Comparison of ENCODE assay signal across 9 cellular contexts in the genomic region with DNA sequence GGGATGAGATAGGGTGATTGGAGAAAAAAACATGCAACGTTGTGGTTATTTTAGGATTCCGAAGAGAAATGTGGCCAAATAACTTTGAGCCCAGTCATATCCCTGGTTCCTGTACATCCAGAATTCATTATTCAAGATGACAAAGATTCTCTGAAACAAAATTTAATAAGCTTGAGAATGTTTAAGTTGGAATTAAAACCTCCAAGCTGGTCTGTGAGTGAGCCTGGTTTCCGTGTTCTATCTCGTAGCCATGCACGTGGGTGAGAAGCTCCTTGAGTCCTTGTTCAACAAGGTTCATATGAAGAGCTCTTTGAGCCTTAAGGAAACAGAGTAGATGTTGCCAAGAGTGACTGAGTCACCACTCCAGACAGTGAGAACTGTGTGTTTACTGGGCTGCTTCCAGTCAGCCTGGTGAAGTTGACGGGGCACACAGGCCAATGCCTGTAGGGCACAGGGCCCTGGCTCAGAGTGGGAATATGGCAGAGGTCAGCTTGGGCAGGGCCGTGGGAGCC.
DNase-seq lines count a peak whose midpoint lies in the region; ATAC-seq and TF ChIP-seq lines count a peak whose summit lies in the region.
"Had no signal": no experiment of that assay in that cellular context is flagged by ENCODE, and none has a peak within 500 bp of the region (broad histone marks: within the 10 kb centered on the region; RNA-seq: fewer than 3 reads in every experiment).

No MANE protein-coding gene starts in this region.

- peaks cover 49% of the 10 kb centered on the region for H3K79me2 ChIP-seq in SK-N-SH (ENCODE audit: insufficient read depth)

- no peaks in the 10 kb centered on the region for H3K9me3 ChIP-seq in SK-N-SH

- no peak for TF ChIP-seq CTCF in SK-N-SH (IDR thresholded peaks at IDR 0.05)

- TF ChIP-seq RAD21 in SK-N-SH (IDR thresholded peaks at IDR 0.05; ENCODE audit: low read length): no peak

- peak overlapping the region; percentile 95 to 100 for H3K27ac ChIP-seq in SK-N-SH (ENCODE audit: low read depth in 2 of 2, low read length in 1 of 2)

- WGBS in SK-N-SH (ENCODE audit: low lambda C conversion rate): 11% methylated on average over 7 of the region's 7 CpGs

- CTCF ChIA-PET in SK-N-SH (lab: Yijun Ruan, JAX): interaction anchor here (0.7 to 2.5 kb wide), 5 partner anchors 13 to 848 kb away, joined by 3 to 9 read pairs (median 3); no protein-coding TSS in a partner anchor

- H3K27me3 ChIP-seq in SK-N-SH (ENCODE audit: insufficient read depth): no peaks in the 10 kb centered on the region

- no peaks in the 10 kb centered on the region for H3K9me2 ChIP-seq in SK-N-SH

- intact Hi-C loops in sciatic nerve (cut with DNase I): no loop called here

- H2AFZ ChIP-seq in SK-N-SH (ENCODE audit: low read depth): no peak overlapping the region

- H4K20me1 ChIP-seq in SK-N-SH (ENCODE audit: insufficient read depth): no peaks in the 10 kb centered on the region

- POLR2A ChIA-PET in SK-N-SH (lab: Yijun Ruan, JAX): no interaction called here

- peaks cover 26 to 33% of the 10 kb centered on the region in 2 experiments for H3K36me3 ChIP-seq in SK-N-SH (replicated peaks in 1 of 2; ENCODE audit: control insufficient read depth in 1 of 2, insufficient read depth in 2 of 2, low read length in 1 of 2)

- H3K4me3 ChIP-seq in SK-N-SH (ENCODE audit: low read depth in 2 of 2, low read length in 1 of 2): 0 out of 4 replicates have a peak overlapping the region, but pooled peaks of 1 of the 2 experiments have one; percentile 13

- H3K9ac ChIP-seq in SK-N-SH: peak overlapping the region; percentile 71

- peak; percentile 72 to 98 for TF ChIP-seq EP300 in SK-N-SH (IDR thresholded peaks at IDR 0.05; ENCODE audit: borderline replicate concordance in 1 of 2, low read depth in 1 of 2, low read length in 1 of 2)

- DNase-seq in Daoy (ENCODE audit: low read depth) (peak; percentile 93), SK-N-SH (no peak), fibroblast of the conjunctiva (ENCODE audit: low read depth) (peak; percentile 94), sciatic nerve (ENCODE audit: low spot score) (no peak), NCI-H748 treated with DMSO at 0.1 percent for 48 hours (lab: John Stamatoyannopoulos, UW) (no peak), cerebellar cortex (ENCODE audit: low spot score) (no peak)
- DNase-seq: T-cell had no signal

- peak overlapping the region; percentile 59 for H3K4me2 ChIP-seq in SK-N-SH

- peaks cover 7 to 55% of the 10 kb centered on the region in 2 experiments for H3K4me1 ChIP-seq in SK-N-SH (ENCODE audit: control insufficient read depth in 1 of 2, insufficient read depth in 2 of 2, low read depth in 1 of 2, low read length in 1 of 2)

- H3F3A ChIP-seq in SK-N-SH (replicated peaks; ENCODE audit: insufficient read depth): peaks cover 75% of the 10 kb centered on the region

- peak; percentile 69 for ATAC-seq in sciatic nerve
- ATAC-seq in HG02678 (IDR thresholded peaks at IDR 0.05; ENCODE audit: unreplicated experiment): no peak
- no peak for ATAC-seq in GM18868 (IDR thresholded peaks at IDR 0.05; ENCODE audit: unreplicated experiment)
- ATAC-seq: T-cell had no signal

TF ChIP-seq in SK-N-SH, 30 proteins besides CTCF, POLR2A, EP300 and RAD21 (continues in another document):
- TF ChIP-seq NRF1 (IDR thresholded peaks at IDR 0.05; ENCODE audit: low read depth, low read length) (no peak), MXI1 (IDR thresholded peaks at IDR 0.05; ENCODE audit: low read depth, low read length) (0 out of 2 replicates have a peak, but pooled peaks have one; percentile 23), RFX5 (IDR thresholded peaks at IDR 0.05; ENCODE audit: low read length) (no peak), TEAD4 (IDR thresholded peaks at IDR 0.05; ENCODE audit: borderline replicate concordance, insufficient read depth) (peak; percentile 99), FOSL2 (IDR thresholded peaks at IDR 0.05; ENCODE audit: borderline replicate concordance, low read depth) (peak; percentile 81; the same call in 1 of the 2 replicates), ELF1 (IDR thresholded peaks at IDR 0.05) (peak; percentile 54), NFIC (IDR thresholded peaks at IDR 0.05; ENCODE audit: borderline replicate concordance) (peak; percentile 95), SMC3 (IDR thresholded peaks at IDR 0.05; ENCODE audit: low read depth, low read length) (no peak), MEF2A (IDR thresholded peaks at IDR 0.05; ENCODE audit: borderline replicate concordance, low read depth) (peak; percentile 90), GATA2 (CRISPR knock-in tag; IDR thresholded peaks at IDR 0.05) (no peak), JUND (IDR thresholded peaks at IDR 0.05) (peak; percentile 96), CHD2 (IDR thresholded peaks at IDR 0.05; ENCODE audit: low read length, partially characterized antibody) (no peak), SIN3A (IDR thresholded peaks at IDR 0.05; ENCODE audit: borderline replicate concordance, low read depth, low read length) (peak; percentile 90; the same call in 1 of the 2 replicates), YY1 (IDR thresholded peaks at IDR 0.05; ENCODE audit: low read depth) (0 out of 2 replicates have a peak, but pooled peaks have one; percentile 7), RXRA (IDR thresholded peaks at IDR 0.05; ENCODE audit: borderline replicate concordance, low read depth) (peak; percentile 82; the same call in 1 of the 2 replicates), FOXM1 (IDR thresholded peaks at IDR 0.05; ENCODE audit: low read depth) (peak; percentile 95), TCF12 (IDR thresholded peaks at IDR 0.05) (peak; percentile 99), FOXJ3 (CRISPR knock-in tag; IDR thresholded peaks at IDR 0.05) (no peak), POLR2AphosphoS5 (IDR thresholded peaks at IDR 0.05; ENCODE audit: low read depth, low read length) (peak; percentile 86; the same call in 1 of the 2 replicates)
- TF ChIP-seq, protein P1, sequence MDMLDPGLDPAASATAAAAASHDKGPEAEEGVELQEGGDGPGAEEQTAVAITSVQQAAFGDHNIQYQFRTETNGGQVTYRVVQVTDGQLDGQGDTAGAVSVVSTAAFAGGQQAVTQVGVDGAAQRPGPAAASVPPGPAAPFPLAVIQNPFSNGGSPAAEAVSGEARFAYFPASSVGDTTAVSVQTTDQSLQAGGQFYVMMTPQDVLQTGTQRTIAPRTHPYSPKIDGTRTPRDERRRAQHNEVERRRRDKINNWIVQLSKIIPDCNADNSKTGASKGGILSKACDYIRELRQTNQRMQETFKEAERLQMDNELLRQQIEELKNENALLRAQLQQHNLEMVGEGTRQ (IDR thresholded peaks at IDR 0.05; ENCODE audit: borderline replicate concordance, low read depth, low read length): no peak
- TF ChIP-seq, protein P2, sequence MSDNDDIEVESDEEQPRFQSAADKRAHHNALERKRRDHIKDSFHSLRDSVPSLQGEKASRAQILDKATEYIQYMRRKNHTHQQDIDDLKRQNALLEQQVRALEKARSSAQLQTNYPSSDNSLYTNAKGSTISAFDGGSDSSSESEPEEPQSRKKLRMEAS (IDR thresholded peaks at IDR 0.05; ENCODE audit: low read depth): peak; percentile 95
- TF ChIP-seq, protein P3, sequence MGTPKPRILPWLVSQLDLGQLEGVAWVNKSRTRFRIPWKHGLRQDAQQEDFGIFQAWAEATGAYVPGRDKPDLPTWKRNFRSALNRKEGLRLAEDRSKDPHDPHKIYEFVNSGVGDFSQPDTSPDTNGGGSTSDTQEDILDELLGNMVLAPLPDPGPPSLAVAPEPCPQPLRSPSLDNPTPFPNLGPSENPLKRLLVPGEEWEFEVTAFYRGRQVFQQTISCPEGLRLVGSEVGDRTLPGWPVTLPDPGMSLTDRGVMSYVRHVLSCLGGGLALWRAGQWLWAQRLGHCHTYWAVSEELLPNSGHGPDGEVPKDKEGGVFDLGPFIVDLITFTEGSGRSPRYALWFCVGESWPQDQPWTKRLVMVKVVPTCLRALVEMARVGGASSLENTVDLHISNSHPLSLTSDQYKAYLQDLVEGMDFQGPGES (IDR thresholded peaks at IDR 0.05; ENCODE audit: low read depth, low read length): no peak
- TF ChIP-seq, protein P4, sequence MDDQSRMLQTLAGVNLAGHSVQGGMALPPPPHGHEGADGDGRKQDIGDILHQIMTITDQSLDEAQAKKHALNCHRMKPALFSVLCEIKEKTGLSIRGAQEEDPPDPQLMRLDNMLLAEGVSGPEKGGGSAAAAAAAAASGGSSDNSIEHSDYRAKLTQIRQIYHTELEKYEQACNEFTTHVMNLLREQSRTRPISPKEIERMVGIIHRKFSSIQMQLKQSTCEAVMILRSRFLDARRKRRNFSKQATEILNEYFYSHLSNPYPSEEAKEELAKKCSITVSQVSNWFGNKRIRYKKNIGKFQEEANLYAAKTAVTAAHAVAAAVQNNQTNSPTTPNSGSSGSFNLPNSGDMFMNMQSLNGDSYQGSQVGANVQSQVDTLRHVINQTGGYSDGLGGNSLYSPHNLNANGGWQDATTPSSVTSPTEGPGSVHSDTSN (IDR thresholded peaks at IDR 0.05): peak; percentile 93
- TF ChIP-seq, protein P5, sequence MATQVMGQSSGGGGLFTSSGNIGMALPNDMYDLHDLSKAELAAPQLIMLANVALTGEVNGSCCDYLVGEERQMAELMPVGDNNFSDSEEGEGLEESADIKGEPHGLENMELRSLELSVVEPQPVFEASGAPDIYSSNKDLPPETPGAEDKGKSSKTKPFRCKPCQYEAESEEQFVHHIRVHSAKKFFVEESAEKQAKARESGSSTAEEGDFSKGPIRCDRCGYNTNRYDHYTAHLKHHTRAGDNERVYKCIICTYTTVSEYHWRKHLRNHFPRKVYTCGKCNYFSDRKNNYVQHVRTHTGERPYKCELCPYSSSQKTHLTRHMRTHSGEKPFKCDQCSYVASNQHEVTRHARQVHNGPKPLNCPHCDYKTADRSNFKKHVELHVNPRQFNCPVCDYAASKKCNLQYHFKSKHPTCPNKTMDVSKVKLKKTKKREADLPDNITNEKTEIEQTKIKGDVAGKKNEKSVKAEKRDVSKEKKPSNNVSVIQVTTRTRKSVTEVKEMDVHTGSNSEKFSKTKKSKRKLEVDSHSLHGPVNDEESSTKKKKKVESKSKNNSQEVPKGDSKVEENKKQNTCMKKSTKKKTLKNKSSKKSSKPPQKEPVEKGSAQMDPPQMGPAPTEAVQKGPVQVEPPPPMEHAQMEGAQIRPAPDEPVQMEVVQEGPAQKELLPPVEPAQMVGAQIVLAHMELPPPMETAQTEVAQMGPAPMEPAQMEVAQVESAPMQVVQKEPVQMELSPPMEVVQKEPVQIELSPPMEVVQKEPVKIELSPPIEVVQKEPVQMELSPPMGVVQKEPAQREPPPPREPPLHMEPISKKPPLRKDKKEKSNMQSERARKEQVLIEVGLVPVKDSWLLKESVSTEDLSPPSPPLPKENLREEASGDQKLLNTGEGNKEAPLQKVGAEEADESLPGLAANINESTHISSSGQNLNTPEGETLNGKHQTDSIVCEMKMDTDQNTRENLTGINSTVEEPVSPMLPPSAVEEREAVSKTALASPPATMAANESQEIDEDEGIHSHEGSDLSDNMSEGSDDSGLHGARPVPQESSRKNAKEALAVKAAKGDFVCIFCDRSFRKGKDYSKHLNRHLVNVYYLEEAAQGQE (IDR thresholded peaks at IDR 0.05; ENCODE audit: low read depth, low read length): 0 out of 2 replicates have a peak, but pooled peaks have one; percentile 29

Comparison
In these comparisons a context has a peak if more than half of its experiments do, and no peak if none do; other contexts are left out.
1. DNase-seq: peak in Daoy (single experiment) and fibroblast of the conjunctiva (single experiment); none in SK-N-SH (single experiment), sciatic nerve (single experiment), NCI-H748 treated with DMSO at 0.1 percent for 48 hours (single experiment) and cerebellar cortex (single experiment).